1 cellular context compared by ENCODE assay signal in genomic region chr10:75050520-75050919, GRCh38.
TF ChIP-seq lines count a peak whose summit lies in the region.

No MANE protein-coding gene starts in this region.

TF ChIP-seq in K562, 482 proteins besides CTCF, POLR2A, EP300 and RAD21 (continued from another document):
- TF ChIP-seq ZNF197 (CRISPR knock-in tag; IDR thresholded peaks at IDR 0.05; ENCODE audit: low read depth), result no peak
- peak; percentile 54 for TF ChIP-seq EGR1 (conservative IDR thresholded peaks at IDR 0.05)
- TF ChIP-seq NFE2 (IDR thresholded peaks at IDR 0.05; ENCODE audit: low read depth), result peak; percentile 68; the same call in 1 of the 2 replicates
- TF ChIP-seq FIP1L1 (IDR thresholded peaks at IDR 0.05; ENCODE audit: low read depth, low read length, poor library complexity, severe bottlenecking), result no peak
- peak; percentile 17; the same call in 1 of the 2 replicates for TF ChIP-seq MAFK (IDR thresholded peaks at IDR 0.05; ENCODE audit: low read length)
- no peak for TF ChIP-seq KLF16 (IDR thresholded peaks at IDR 0.05)
- TF ChIP-seq PHF8 (IDR thresholded peaks at IDR 0.05; ENCODE audit: borderline replicate concordance, low read length), result no peak
- TF ChIP-seq ARID3B (CRISPR knock-in tag; IDR thresholded peaks at IDR 0.05; ENCODE audit: borderline replicate concordance), result no peak
